9 cellular contexts compared by ENCODE assay signal in the genomic region with DNA sequence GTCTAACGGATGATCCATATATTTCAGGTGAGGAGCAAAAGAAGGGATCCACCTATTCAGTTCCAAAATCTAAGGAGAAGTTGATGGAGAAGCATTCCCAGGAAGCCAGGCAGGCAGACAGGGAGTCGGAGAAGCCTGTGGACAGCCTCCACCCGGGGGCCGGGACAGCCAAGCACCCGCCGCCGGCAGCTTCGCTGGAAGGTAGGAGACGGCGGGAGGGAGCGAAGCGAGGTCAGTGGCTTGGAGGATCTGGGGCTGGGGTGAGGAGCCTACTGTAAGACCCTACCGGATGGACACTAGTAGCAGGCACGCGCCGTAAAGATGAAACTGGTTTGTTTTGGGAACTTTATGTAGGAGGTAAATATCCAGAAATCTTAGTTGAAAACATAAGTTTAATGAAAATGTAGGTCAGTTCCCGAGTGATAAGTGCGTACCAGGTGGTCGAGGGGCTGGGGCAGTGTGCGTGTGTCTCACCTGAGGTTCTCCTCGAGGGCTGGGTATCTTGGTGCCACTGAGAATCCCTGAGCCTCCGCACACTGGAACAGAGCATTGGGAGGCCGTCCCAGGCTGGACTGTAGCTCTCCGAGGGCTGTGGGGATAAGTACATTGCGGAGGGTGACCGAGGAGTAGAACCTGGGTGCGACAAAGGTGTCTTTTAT. TPM values are rescaled to one million over a fixed set of nuclear protein-coding genes. Genes with fewer than 3 reads are reported as not detected.
DNase-seq lines count a peak whose midpoint lies in the region; ATAC-seq and TF ChIP-seq lines count a peak whose summit lies in the region.
"Had no signal": no experiment of that assay in that cellular context is flagged by ENCODE, and none has a peak within 500 bp of the region (broad histone marks: within the 10 kb centered on the region; RNA-seq: fewer than 3 reads in every experiment).

No MANE protein-coding gene starts in this region.

- TF ChIP-seq POLR2A in prostate gland (IDR thresholded peaks at IDR 0.05): no peak

- in situ Hi-C loops in KBM-7 (cut with MboI; ENCODE audit: low pct_unique_long_range_greater_than_20kb, low sequenced_read_pairs): no loop called here

- peak overlapping the region; percentile 97 for H3K4me3 ChIP-seq in H7 (ENCODE audit: insufficient read depth, low read depth, low read length)
- H3K4me3 ChIP-seq in prostate gland: peak overlapping the region; percentile 86 to 94

- H3K4me3 Mint-ChIP-seq in WTC11: peak overlapping the region; percentile 86

- peaks cover 12% of the 10 kb centered on the region for H3K9me3 Mint-ChIP-seq in WTC11

- TF ChIP-seq CTCF in WTC11 (IDR thresholded peaks at IDR 0.05) (no peak), prostate gland (IDR thresholded peaks at IDR 0.05) (no peak)

- H3K36me3 ChIP-seq in H7 (replicated peaks; ENCODE audit: control insufficient read depth, insufficient read depth, low read length) (peaks cover 6% of the 10 kb centered on the region), prostate gland (no peaks in the 10 kb centered on the region)

- WGBS in prostate gland: 14% methylated on average over 27 of the region's 27 CpGs

- POLR2A ChIA-PET in WTC11 (lab: Charles Lee): interaction anchor here (1.0 kb wide), 1 partner anchor 53 kb away, joined by 3 read pairs; no protein-coding TSS in a partner anchor

- CTCF ChIA-PET in WTC11 (lab: Charles Lee): interaction anchor here (0.6 to 1.5 kb wide), 6 partner anchors 13 to 101 kb away, joined by 3 to 5 read pairs (median 4); no protein-coding TSS in a partner anchor

- peaks cover 44% of the 10 kb centered on the region for H3K36me3 Mint-ChIP-seq in WTC11

- peaks cover 10% of the 10 kb centered on the region for H3K4me1 ChIP-seq in prostate gland (replicated peaks)

- no peaks in the 10 kb centered on the region for H3K27me3 Mint-ChIP-seq in WTC11 (ENCODE audit: low read depth)

- peaks cover 6% of the 10 kb centered on the region for H3K4me1 Mint-ChIP-seq in WTC11

- no peaks in the 10 kb centered on the region for H3K27me3 ChIP-seq in H7 (ENCODE audit: control insufficient read depth, insufficient read depth, low read length)
- no peaks in the 10 kb centered on the region for H3K27me3 ChIP-seq in prostate gland (replicated peaks; ENCODE audit: insufficient read depth)

- no peaks in the 10 kb centered on the region for H3K9me3 ChIP-seq in prostate gland

- intact Hi-C loops in prostate gland (cut with DNase I): no loop called here

- no peak overlapping the region for H3K27ac Mint-ChIP-seq in WTC11

- DNase-seq in AG20443 (ENCODE audit: low spot score): peak; percentile 46
- peak; percentile 84 for DNase-seq in H7
- no peak for DNase-seq in WTC11 (ENCODE audit: low spot score)
- peak; percentile 24 for DNase-seq in glomerular visceral epithelial cell (ENCODE audit: extremely low spot score)
- no peak for DNase-seq in prostate gland (ENCODE audit: low spot score)
- DNase-seq in KBM-7: no peak

- peak overlapping the region; percentile 72 to 73 for H3K27ac ChIP-seq in prostate gland

- ATAC-seq in WTC11: peak; percentile 27
- ATAC-seq in HG03571 (IDR thresholded peaks at IDR 0.05; ENCODE audit: unreplicated experiment): no peak
- no peak for ATAC-seq in HG03469 (IDR thresholded peaks at IDR 0.05; ENCODE audit: unreplicated experiment)

TF ChIP-seq in WTC11, 78 proteins besides CTCF, POLR2A, EP300 and RAD21:
- TF ChIP-seq ZNF232 (CRISPR knock-in tag; IDR thresholded peaks at IDR 0.05) (0 out of 2 replicates have a peak, but pooled peaks have one; percentile 9), ATF1 (CRISPR knock-in tag; IDR thresholded peaks at IDR 0.05) (no peak)
- TF ChIP-seq, protein P1, sequence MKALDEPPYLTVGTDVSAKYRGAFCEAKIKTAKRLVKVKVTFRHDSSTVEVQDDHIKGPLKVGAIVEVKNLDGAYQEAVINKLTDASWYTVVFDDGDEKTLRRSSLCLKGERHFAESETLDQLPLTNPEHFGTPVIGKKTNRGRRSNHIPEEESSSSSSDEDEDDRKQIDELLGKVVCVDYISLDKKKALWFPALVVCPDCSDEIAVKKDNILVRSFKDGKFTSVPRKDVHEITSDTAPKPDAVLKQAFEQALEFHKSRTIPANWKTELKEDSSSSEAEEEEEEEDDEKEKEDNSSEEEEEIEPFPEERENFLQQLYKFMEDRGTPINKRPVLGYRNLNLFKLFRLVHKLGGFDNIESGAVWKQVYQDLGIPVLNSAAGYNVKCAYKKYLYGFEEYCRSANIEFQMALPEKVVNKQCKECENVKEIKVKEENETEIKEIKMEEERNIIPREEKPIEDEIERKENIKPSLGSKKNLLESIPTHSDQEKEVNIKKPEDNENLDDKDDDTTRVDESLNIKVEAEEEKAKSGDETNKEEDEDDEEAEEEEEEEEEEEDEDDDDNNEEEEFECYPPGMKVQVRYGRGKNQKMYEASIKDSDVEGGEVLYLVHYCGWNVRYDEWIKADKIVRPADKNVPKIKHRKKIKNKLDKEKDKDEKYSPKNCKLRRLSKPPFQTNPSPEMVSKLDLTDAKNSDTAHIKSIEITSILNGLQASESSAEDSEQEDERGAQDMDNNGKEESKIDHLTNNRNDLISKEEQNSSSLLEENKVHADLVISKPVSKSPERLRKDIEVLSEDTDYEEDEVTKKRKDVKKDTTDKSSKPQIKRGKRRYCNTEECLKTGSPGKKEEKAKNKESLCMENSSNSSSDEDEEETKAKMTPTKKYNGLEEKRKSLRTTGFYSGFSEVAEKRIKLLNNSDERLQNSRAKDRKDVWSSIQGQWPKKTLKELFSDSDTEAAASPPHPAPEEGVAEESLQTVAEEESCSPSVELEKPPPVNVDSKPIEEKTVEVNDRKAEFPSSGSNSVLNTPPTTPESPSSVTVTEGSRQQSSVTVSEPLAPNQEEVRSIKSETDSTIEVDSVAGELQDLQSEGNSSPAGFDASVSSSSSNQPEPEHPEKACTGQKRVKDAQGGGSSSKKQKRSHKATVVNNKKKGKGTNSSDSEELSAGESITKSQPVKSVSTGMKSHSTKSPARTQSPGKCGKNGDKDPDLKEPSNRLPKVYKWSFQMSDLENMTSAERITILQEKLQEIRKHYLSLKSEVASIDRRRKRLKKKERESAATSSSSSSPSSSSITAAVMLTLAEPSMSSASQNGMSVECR (CRISPR knock-in tag; IDR thresholded peaks at IDR 0.05; ENCODE audit: borderline replicate concordance): no peak

RNA-seq across cellular contexts. Expression of a gene that starts 0.7 kb away (rescaled TPM):
- total RNA-seq in H7 (2014; rRNA removed; shearing (Covaris generic)): 5.5 and 7.0 TPM in 2 replicates
- total RNA-seq in WTC11 (2021): 12.0 to 12.8 TPM (median 12.2 TPM) in 3 replicates
- total RNA-seq in prostate gland: 10 to 100 TPM in 1 of 2 donors, 1 to 10 TPM in 1; 5.6 to 14.6 TPM

RNA-seq across cellular contexts. Expression of a gene that starts 0.8 kb away (rescaled TPM):
- 85.2 and 89.7 TPM in 2 replicates for total RNA-seq in H7 (2014; rRNA removed; shearing (Covaris generic))
- total RNA-seq in WTC11 (2021) (69.0 to 76.6 TPM (median 76.0 TPM) in 3 replicates), prostate gland (100 to 1,000 TPM in 1 of 2 donors, 10 to 100 TPM in 1; 75.8 to 128 TPM)

RNA-seq across cellular contexts. Expression of a gene that starts 28.1 kb away (rescaled TPM):
- 36.5 and 45.0 TPM in 2 replicates for total RNA-seq in H7 (2014; rRNA removed; shearing (Covaris generic))
- total RNA-seq in WTC11 (2021) (79.8 to 102 TPM (median 81.6 TPM) in 3 replicates), prostate gland (10 to 100 TPM; 42.1 to 79.0 TPM)

RNA-seq across cellular contexts. Expression of a gene that starts 43.2 kb away (rescaled TPM):
- total RNA-seq in H7 (2014; rRNA removed; shearing (Covaris generic)): 13.5 and 16.0 TPM in 2 replicates
- total RNA-seq in WTC11 (2021) (12.1 to 15.7 TPM (median 14.1 TPM) in 3 replicates), prostate gland (10 to 100 TPM; 15.6 to 19.7 TPM)

RNA-seq across cellular contexts. Expression of a gene that starts 44.9 kb away (rescaled TPM):
- 2.6 and 2.7 TPM in 2 replicates for total RNA-seq in H7 (2014; rRNA removed; shearing (Covaris generic))
- 13.6 to 26.5 TPM (median 24.7 TPM) in 3 replicates for total RNA-seq in WTC11 (2021)
- 100 to 1,000 TPM in 1 of 2 donors, not detected in 1; 274 TPM for total RNA-seq in prostate gland
- total RNA-seq: HT1080 had no signal

Comparison
In these comparisons a context has a peak if more than half of its experiments do, and no peak if none do; other contexts are left out.
1. DNase-seq: peak in AG20443 (single experiment), H7 (single experiment) and glomerular visceral epithelial cell (single experiment); none in WTC11 (single experiment), prostate gland (single experiment) and KBM-7 (single experiment).